ENCODE assay signal across 8 cellular contexts in the genomic region with DNA sequence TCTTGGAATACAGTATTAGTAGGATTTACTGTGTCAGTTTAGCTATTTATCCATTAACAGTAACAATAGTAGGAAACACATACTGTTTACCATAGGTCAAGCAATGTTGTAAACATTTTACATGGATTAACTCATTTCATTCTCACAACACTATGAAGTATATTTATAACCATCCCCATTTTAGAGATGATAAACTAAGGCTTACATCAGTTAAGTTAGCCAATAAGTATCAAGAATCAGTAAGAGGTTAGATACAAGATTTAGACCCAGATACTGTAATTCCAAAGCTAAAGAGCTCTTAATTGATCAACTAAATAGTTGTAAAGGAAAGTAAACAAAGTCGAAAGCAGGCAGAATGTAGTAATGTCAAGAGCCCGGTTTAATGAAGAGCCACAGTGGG. TPM values are rescaled to one million over a fixed set of nuclear protein-coding genes. Genes with fewer than 3 reads are reported as not detected.
DNase-seq lines count a peak whose midpoint lies in the region; ATAC-seq and TF ChIP-seq lines count a peak whose summit lies in the region.

No MANE protein-coding gene starts in this region.

- H3K9me2 ChIP-seq in Karpas-422 (replicated peaks; ENCODE audit: insufficient read depth, low read length), result no peaks in the 10 kb centered on the region

- H3K4me3 ChIP-seq in BLaER1 treated with 17β-estradiol and CSF1 and Interleukin-3, amounts not matched to agents 10 nM and 100 nM, result peak overlapping the region; percentile 75 to 92 (median 81); a peak in 19 of 20 replicates
- H3K4me3 ChIP-seq in Karpas-422 (ENCODE audit: low read length) (peak overlapping the region; percentile 70), dorsolateral prefrontal cortex (peak overlapping the region; percentile 52 to 97 (median 87))

- peak overlapping the region; percentile 90 to 99 (median 95) for H3K4me3 Mint-ChIP-seq in nephron

- peaks cover 28% of the 10 kb centered on the region for H3K4me1 Mint-ChIP-seq in nephron

- no peak for ATAC-seq in GM21528 (IDR thresholded peaks at IDR 0.05; ENCODE audit: low FRiP score, unreplicated experiment)

- no peaks in the 10 kb centered on the region for H3K9me3 Mint-ChIP-seq in nephron

- no peak overlapping the region for H3K27ac ChIP-seq in BLaER1 treated with 17β-estradiol and CSF1 and Interleukin-3, amounts not matched to agents 10 nM and 100 nM
- H3K27ac ChIP-seq in Karpas-422 (ENCODE audit: low read length) (no peak overlapping the region), dorsolateral prefrontal cortex (no peak overlapping the region)

- H2AFZ ChIP-seq in Karpas-422 (ENCODE audit: low read length), result no peak overlapping the region

- H3K4me1 ChIP-seq in BLaER1 treated with 17β-estradiol and CSF1 and Interleukin-3, amounts not matched to agents 10 nM and 100 nM, result peaks cover 0 to 21% (median 13%) of the 10 kb centered on the region in 10 experiments; a peak in 15 of 20 replicates
- peaks cover 9% of the 10 kb centered on the region for H3K4me1 ChIP-seq in Karpas-422 (ENCODE audit: low read length)

- peaks cover 0 to 6% (median 0%) of the 10 kb centered on the region in 11 experiments; a peak in 3 of 22 replicates for H4K20me1 ChIP-seq in BLaER1 treated with 17β-estradiol and CSF1 and Interleukin-3, amounts not matched to agents 10 nM and 100 nM
- no peaks in the 10 kb centered on the region for H4K20me1 ChIP-seq in Karpas-422 (ENCODE audit: insufficient read depth, low read depth, low read length)

- H3K27me3 Mint-ChIP-seq in nephron (ENCODE audit: low read depth), result no peaks in the 10 kb centered on the region

- H3K9me3 ChIP-seq in BLaER1 treated with 17β-estradiol and CSF1 and Interleukin-3, amounts not matched to agents 10 nM and 100 nM (replicated peaks in 1 of 11), result no peaks in the 10 kb centered on the region
- H3K9me3 ChIP-seq in Karpas-422 (ENCODE audit: low read length), result no peaks in the 10 kb centered on the region

- no peak for DNase-seq in Karpas-422
- no peak for DNase-seq in dorsolateral prefrontal cortex
- DNase-seq in GM10266 (ENCODE audit: extremely low spot score), result no peak
- DNase-seq in medulla oblongata (ENCODE audit: extremely low spot score), result no peak
- no peak for DNase-seq in stimulated activated CD4-positive, alpha-beta T cell treated with anti-CD3 and anti-CD28 coated beads, Interleukin-2, amount 100 ng/mL, for 24 hours

- TF ChIP-seq CTCF in dorsolateral prefrontal cortex (IDR thresholded peaks at IDR 0.05 in 54 of 56, conservative IDR thresholded peaks at IDR 0.05 in 2 of 56; ENCODE audit: low read depth in 1 of 56, partially characterized antibody in 56 of 56) (no peak), nephron (IDR thresholded peaks at IDR 0.05; ENCODE audit: unreplicated experiment in 3 of 3) (no peak), GM10266 (IDR thresholded peaks at IDR 0.05; ENCODE audit: control insufficient read depth, insufficient read depth, low read depth, missing control alignments) (no peak)

- H3K27me3 ChIP-seq in BLaER1 treated with 17β-estradiol and CSF1 and Interleukin-3, amounts not matched to agents 10 nM and 100 nM, result no peaks in the 10 kb centered on the region
- H3K27me3 ChIP-seq in Karpas-422 (ENCODE audit: low read length) (no peaks in the 10 kb centered on the region), dorsolateral prefrontal cortex (no peaks in the 10 kb centered on the region)

- peaks cover 6 to 26% (median 12%) of the 10 kb centered on the region in 11 experiments; a peak in 15 of 22 replicates for H3K36me3 ChIP-seq in BLaER1 treated with 17β-estradiol and CSF1 and Interleukin-3, amounts not matched to agents 10 nM and 100 nM
- H3K36me3 ChIP-seq in Karpas-422 (ENCODE audit: insufficient read depth, low read length), result 0 out of 2 replicates have a peak, but pooled peaks cover 2% of the 10 kb centered on the region

- intact Hi-C loops in dorsolateral prefrontal cortex (cut with DNase I), result no loop called here

- H3K36me3 Mint-ChIP-seq in nephron (ENCODE audit: low read depth), result peaks cover 8% of the 10 kb centered on the region

- no peaks in the 10 kb centered on the region for H3K79me2 ChIP-seq in Karpas-422 (ENCODE audit: low read length)

- H3K27ac Mint-ChIP-seq in nephron, result peak overlapping the region; percentile 49 to 93 (median 77)

- peak overlapping the region; percentile 70 to 96 (median 84) for H3K4me2 ChIP-seq in BLaER1 treated with 17β-estradiol and CSF1 and Interleukin-3, amounts not matched to agents 10 nM and 100 nM
- H3K4me2 ChIP-seq in Karpas-422 (ENCODE audit: low read depth, low read length, poor library complexity, severe bottlenecking), result peak overlapping the region; percentile 86

- H3K9ac ChIP-seq in BLaER1 treated with 17β-estradiol and CSF1 and Interleukin-3, amounts not matched to agents 10 nM and 100 nM, result peak overlapping the region in 9 of 11 experiments; percentile 62 to 84 (median 78); a peak in 10 of 22 replicates
- peak overlapping the region; percentile 23; the same call in 1 of the 2 replicates for H3K9ac ChIP-seq in Karpas-422 (ENCODE audit: low read length)

RNA-seq across cellular contexts. Expression of gene SYNJ2BP, which starts 1.1 kb away (rescaled TPM):
- 5.7 and 7.7 TPM in 2 replicates for total RNA-seq in Karpas-422 (2014; rRNA removed; shearing (Covaris generic); ENCODE audit: low replicate concordance)
- total RNA-seq in dorsolateral prefrontal cortex, result 10 to 100 TPM; 23.0 to 43.3 (median 29.2) TPM

RNA-seq across cellular contexts. Expression of gene ADAM21, which starts 36.2 kb away (rescaled TPM):
- 0.56 TPM in 1 of 2 replicates, not detected in the other for total RNA-seq in Karpas-422 (2014; rRNA removed; shearing (Covaris generic); ENCODE audit: low replicate concordance)
- total RNA-seq in dorsolateral prefrontal cortex, result 1 to 10 TPM in 8 of 120 experiments, under 1 TPM in 100, not detected in 12; 0.16 to 1.4 (median 0.50) TPM

RNA-seq across cellular contexts. Expression of gene COX16, which starts 56.3 kb away (rescaled TPM):
- 35.0 and 65.7 TPM in 2 replicates for total RNA-seq in Karpas-422 (2014; rRNA removed; shearing (Covaris generic); ENCODE audit: low replicate concordance)
- 10 to 100 TPM; 14.0 to 48.3 (median 28.0) TPM for total RNA-seq in dorsolateral prefrontal cortex
